In genomic region chr17:82344175-82344907, GRCh38 we compare ENCODE assay signal across 24 cellular contexts. TPM values are rescaled to one million over a fixed set of nuclear protein-coding genes. Genes with fewer than 3 reads are reported as not detected.
"Had no signal": no experiment of that assay in that cellular context is flagged by ENCODE, and none has a peak within 500 bp of the region (broad histone marks: within the 10 kb centered on the region; RNA-seq: fewer than 3 reads in every experiment).

No MANE protein-coding gene starts in this region.

- H3K27me3 ChIP-seq: ascending aorta, breast epithelium had no signal

- ATAC-seq: activated naive CD8-positive, alpha-beta T cell treated with anti-CD3 and anti-CD28 coated beads, Interleukin-2, amount 50 U/mL, for 24 hours; activated T-helper 17 cell treated with anti-CD3 and anti-CD28 coated beads, Interleukin-2, amount 50 U/mL, for 72 hours; left lung; right cardiac atrium had no signal

- H3K36me3 ChIP-seq: ascending aorta, breast epithelium, left lung, neutrophil, prostate gland, tibial nerve had no signal

- H3K27ac Mint-ChIP-seq: activated B cell treated with CpG ODN at 0.5 μM for 24 hours; activated naive CD8-positive, alpha-beta T cell treated with anti-CD3 and anti-CD28 coated beads, Interleukin-2, amount 50 U/mL, for 24 hours; activated T-helper 17 cell treated with anti-CD3 and anti-CD28 coated beads, Interleukin-2, amount 50 U/mL, for 72 hours had no signal

- H3K4me1 Mint-ChIP-seq: activated B cell treated with CpG ODN at 0.5 μM for 24 hours had no signal

- H3K4me1 ChIP-seq: left lung had no signal

- H3K9me3 Mint-ChIP-seq: activated B cell treated with CpG ODN at 0.5 μM for 24 hours; activated naive CD8-positive, alpha-beta T cell treated with anti-CD3 and anti-CD28 coated beads, Interleukin-2, amount 50 U/mL, for 24 hours; activated T-helper 17 cell treated with anti-CD3 and anti-CD28 coated beads, Interleukin-2, amount 50 U/mL, for 72 hours had no signal

- H3K4me3 ChIP-seq: ascending aorta, breast epithelium, left lung, prostate gland, skin epidermis, tibial nerve had no signal

- H3K9me3 ChIP-seq: ascending aorta, breast epithelium, left lung, neutrophil, prostate gland had no signal

- DNase-seq: activated B cell treated with CpG ODN at 0.5 μM for 24 hours; activated naive CD4-positive, alpha-beta T cell treated with Interleukin-2 at 50 U/mL for 16 hours; activated naive CD8-positive, alpha-beta T cell treated with anti-CD3 and anti-CD28 coated beads, Interleukin-2, amount 50 U/mL, for 24 hours; dermis blood vessel endothelial cell; head of caudate nucleus; stimulated activated CD4-positive, alpha-beta T cell treated with anti-CD3 and anti-CD28 coated beads, Interleukin-15, amount 100 ng/mL, for 24 hours; stimulated activated CD4-positive, alpha-beta T cell treated with anti-CD3 and anti-CD28 coated beads, Interleukin-4, amount 100 ng/mL, for 1 hour; stimulated activated naive CD4-positive, alpha-beta T cell; SW 1271 had no signal

- H3K27ac ChIP-seq: ascending aorta, breast epithelium, epithelial cell of prostate, left lung, neutrophil, prostate gland, skin epidermis, tibial nerve had no signal

- H3K4me3 Mint-ChIP-seq: activated B cell treated with CpG ODN at 0.5 μM for 24 hours; activated naive CD8-positive, alpha-beta T cell treated with anti-CD3 and anti-CD28 coated beads, Interleukin-2, amount 50 U/mL, for 24 hours; activated T-helper 17 cell treated with anti-CD3 and anti-CD28 coated beads, Interleukin-2, amount 50 U/mL, for 72 hours had no signal

- FAIRE-seq: frontal cortex, islet of Langerhans had no signal

RNA-seq across cellular contexts. Expression of gene SECTM1, which starts 10.8 kb away (rescaled TPM):
- total RNA-seq: activated B cell treated with CpG ODN at 0.5 μM for 24 hours had no signal

RNA-seq across cellular contexts. Expression of gene TEX19, which starts 14.7 kb away (rescaled TPM):
- total RNA-seq: activated B cell treated with CpG ODN at 0.5 μM for 24 hours; activated CD8-positive, alpha-beta memory T cell treated with anti-CD3 and anti-CD28 coated beads for 36 hours; ascending aorta; breast epithelium; cerebellum; dermis blood vessel endothelial cell; frontal cortex; left lung; right cardiac atrium; subcutaneous adipose tissue; tibial nerve had no signal
- polyA plus RNA-seq: right cardiac atrium had no signal

RNA-seq across cellular contexts. Expression of gene CD7, which starts 26.9 kb away (rescaled TPM):
- total RNA-seq: cerebellum, dermis blood vessel endothelial cell, frontal cortex had no signal

RNA-seq across cellular contexts. Expression of gene UTS2R, which starts 27.2 kb away (rescaled TPM):
- total RNA-seq: activated B cell treated with CpG ODN at 0.5 μM for 24 hours; activated CD8-positive, alpha-beta memory T cell treated with anti-CD3 and anti-CD28 coated beads for 36 hours; ascending aorta; cerebellum; dermis blood vessel endothelial cell; frontal cortex; left lung; prostate gland; subcutaneous adipose tissue had no signal
